17 cellular contexts compared by ENCODE assay signal in genomic region chr3:12797892-12798558, GRCh38. TPM values are rescaled to one million over a fixed set of nuclear protein-coding genes. Genes with fewer than 3 reads are reported as not detected.
DNase-seq lines count a peak whose midpoint lies in the region; ATAC-seq and TF ChIP-seq lines count a peak whose summit lies in the region.
"Had no signal": no experiment of that assay in that cellular context is flagged by ENCODE, and none has a peak within 500 bp of the region (broad histone marks: within the 10 kb centered on the region; RNA-seq: fewer than 3 reads in every experiment).

No MANE protein-coding gene starts in this region.

- no peak overlapping the region for H3K18ac ChIP-seq in H9 (ENCODE audit: insufficient read length, low read depth, low read length)

- H3K23me2 ChIP-seq in H9 (ENCODE audit: insufficient read length, low read depth, low read length, poor library complexity, severe bottlenecking) = no peaks in the 10 kb centered on the region

- H3K27ac Mint-ChIP-seq in H9 (no peak overlapping the region), T-helper 17 cell (peak overlapping the region; percentile 71)

- H4K91ac ChIP-seq in H9 (ENCODE audit: insufficient read length, low read depth, low read length) = no peak overlapping the region

- no peak overlapping the region for H3K14ac ChIP-seq in H9 (ENCODE audit: insufficient read depth, low read length)

- H2BK15ac ChIP-seq in H9 (ENCODE audit: low read depth, low read length) = no peak overlapping the region

- no peak overlapping the region for H2BK12ac ChIP-seq in H9 (ENCODE audit: insufficient read length, low read depth, low read length)

- no peak overlapping the region for H3K23ac ChIP-seq in H9 (ENCODE audit: insufficient read length, low read depth, low read length)

- no CpG with 5 or more reads among the region's 8 CpGs for WGBS in H9 (ENCODE audit: extremely low coverage, insufficient read length, low lambda C conversion rate)

- no peak overlapping the region for H4K5ac ChIP-seq in H9 (ENCODE audit: insufficient read length, low read depth, low read length)

- no peak overlapping the region for H4K8ac ChIP-seq in H9 (replicated peaks; ENCODE audit: insufficient read length, low read depth, low read length)

- no peaks in the 10 kb centered on the region for H4K20me1 ChIP-seq in H9 (ENCODE audit: control insufficient read depth, insufficient read depth, insufficient read length)

- H2AK5ac ChIP-seq in H9 (ENCODE audit: insufficient read length, low read length) = no peak overlapping the region

- H3K27ac ChIP-seq in H9 (ENCODE audit: insufficient read length, low read depth, low read length) (no peak overlapping the region), stomach smooth muscle (ENCODE audit: low read length) (peak overlapping the region; percentile 41)
- H3K27ac ChIP-seq: epithelial cell of prostate had no signal

- peak overlapping the region; percentile 88 to 93; a peak in 4 of 5 replicates for H3K4me3 Mint-ChIP-seq in H9
- H3K4me3 Mint-ChIP-seq in T-helper 17 cell = peak overlapping the region; percentile 89

- peaks cover 10% of the 10 kb centered on the region for H3K27me3 Mint-ChIP-seq in H9 (ENCODE audit: low read depth)
- H3K27me3 Mint-ChIP-seq in T-helper 17 cell = no peaks in the 10 kb centered on the region

- ATAC-seq in T-helper 17 cell (no peak), HG03439 (IDR thresholded peaks at IDR 0.05; ENCODE audit: unreplicated experiment) (no peak)

- no peak overlapping the region for H3T11ph ChIP-seq in H9 (ENCODE audit: low read length)

- peaks cover 0 to 4% of the 10 kb centered on the region in 2 experiments; a peak in 2 of 5 replicates for H3K9me3 Mint-ChIP-seq in H9

- no peaks in the 10 kb centered on the region for H3K79me2 ChIP-seq in H9 (ENCODE audit: insufficient read depth, low read length)

- peaks cover 7 to 21% of the 10 kb centered on the region in 2 experiments; a peak in 3 of 4 replicates for H3K4me1 Mint-ChIP-seq in H9
- H3K4me1 Mint-ChIP-seq in T-helper 17 cell = peaks cover 12% of the 10 kb centered on the region

- H3K4me3 ChIP-seq in stomach smooth muscle (ENCODE audit: low read length in 2 of 2) = peak overlapping the region in 1 of 2 donors; percentile 86

- H2BK20ac ChIP-seq in H9 (ENCODE audit: low read depth, low read length, poor library complexity, severe bottlenecking) = no peak overlapping the region

- no peaks in the 10 kb centered on the region for H3K27me3 ChIP-seq in H9 (ENCODE audit: insufficient read depth, low read length)
- H3K27me3 ChIP-seq in stomach smooth muscle (ENCODE audit: control insufficient read depth in 1 of 2, insufficient read depth in 2 of 2, low read length in 2 of 2) = no peaks in the 10 kb centered on the region

- no peak overlapping the region for H3K9ac ChIP-seq in H9 (ENCODE audit: extremely low read depth, insufficient read length, low read length)
- H3K9ac ChIP-seq in stomach smooth muscle (ENCODE audit: low read length in 2 of 2) = no peak overlapping the region

- H3K56ac ChIP-seq in H9 (ENCODE audit: insufficient read length, low read depth, low read length) = no peak overlapping the region

- no peak overlapping the region for H3K4ac ChIP-seq in H9 (ENCODE audit: low read depth, low read length)

- H2BK120ac ChIP-seq in H9 (ENCODE audit: low read depth, low read length, poor library complexity, severe bottlenecking) = no peak overlapping the region

- H3K4me2 ChIP-seq in H9 (ENCODE audit: insufficient read depth, insufficient read length, low read length) = no peak overlapping the region

- DNase-seq in H9 (no peak), T-helper 17 cell (no peak), mesenteric fat pad (ENCODE audit: low spot score) (peak; percentile 84), NCI-H1105 (lab: John Stamatoyannopoulos, UW) (no peak), glomerular visceral epithelial cell (ENCODE audit: extremely low spot score) (no peak)
- DNase-seq: activated CD4-positive, alpha-beta T cell treated with anti-CD3 and anti-CD28 coated beads, Interleukin-2, amount 50 U/mL, for 48 hours; activated effector memory CD4-positive, alpha-beta T cell treated with Interleukin-2 at 50 U/mL for 16 hours; NCI-H1092 treated with DMSO at 0.1 percent for 48 hours; stimulated activated CD4-positive, alpha-beta T cell treated with anti-CD3 and anti-CD28 coated beads, Interleukin-2, amount 100 ng/mL, for 48 hours; stimulated activated naive CD4-positive, alpha-beta T cell had no signal

- H2AFZ ChIP-seq in H9 (ENCODE audit: low read length) = no peak overlapping the region

- H3K9me3 ChIP-seq in H9 (ENCODE audit: control insufficient read depth, low read depth, low read length) (no peaks in the 10 kb centered on the region), T-helper 17 cell (ENCODE audit: control insufficient read depth, low read length, poor library complexity, severe bottlenecking) (no peaks in the 10 kb centered on the region), stomach smooth muscle (ENCODE audit: control insufficient read depth in 2 of 2, low read length in 2 of 2) (no peaks in the 10 kb centered on the region)

- H3K79me1 ChIP-seq in H9 (ENCODE audit: insufficient read depth, low read depth, low read length, poor library complexity, severe bottlenecking) = no peaks in the 10 kb centered on the region

- no peak overlapping the region for H2BK5ac ChIP-seq in H9 (ENCODE audit: insufficient read length, low read length)

- 0 out of 2 replicates have a peak, but pooled peaks cover 2% of the 10 kb centered on the region for H3K4me1 ChIP-seq in H9 (ENCODE audit: insufficient read depth, low read length)
- H3K4me1 ChIP-seq in stomach smooth muscle (ENCODE audit: control insufficient read depth, insufficient read depth, low read length) = peaks cover 20% of the 10 kb centered on the region

- no peak for TF ChIP-seq CTCF in H9 (conservative IDR thresholded peaks at IDR 0.05)

- H3K36me3 ChIP-seq in stomach smooth muscle (ENCODE audit: control insufficient read depth in 2 of 2, insufficient read depth in 2 of 2, low read length in 2 of 2) = peaks cover 0 to 3% of the 10 kb centered on the region in 2 donors

- H3K36me3 Mint-ChIP-seq in H9 (ENCODE audit: insufficient read depth in 1 of 3, low read depth in 3 of 3) (peaks cover 0 to 5% (median 0%) of the 10 kb centered on the region in 3 experiments; a peak in 3 of 7 replicates), T-helper 17 cell (ENCODE audit: low read depth) (no peaks in the 10 kb centered on the region)

RNA-seq across cellular contexts. Expression of gene CAND2, which starts 1.5 kb away (rescaled TPM):
- total RNA-seq in H9 (2021) = 10.2 and 10.7 TPM in 2 replicates
- total RNA-seq in T-helper 17 cell = 1 to 10 TPM; 1.2 to 1.6 TPM
- 1.7 TPM for total RNA-seq in mesenteric fat pad

RNA-seq across cellular contexts. Expression of gene TMEM40, which starts 39.0 kb away (rescaled TPM):
- total RNA-seq in H9 (2021) (not detected in 2 replicates), T-helper 17 cell (10 to 100 TPM in 1 of 2 donors, 1 to 10 TPM in 1; 2.8 to 54.0 TPM), mesenteric fat pad (not detected)
- total RNA-seq: HT1080; lung microvascular endothelial cell; RPMI7951; T-helper 2 cell treated with Interferon-gamma antibody and Interleukin-4, amounts not matched to agents 100 ng/mL and 5 ng/mL, for 36 hours had no signal

RNA-seq across cellular contexts. Expression of gene RPL32, which starts 43.3 kb away (rescaled TPM):
- total RNA-seq in H9 (2021) (1,982 and 2,021 TPM in 2 replicates), T-helper 17 cell (1,000 to 10,000 TPM; 3,315 to 3,401 TPM), mesenteric fat pad (1,520 TPM)
